In the genomic region with DNA sequence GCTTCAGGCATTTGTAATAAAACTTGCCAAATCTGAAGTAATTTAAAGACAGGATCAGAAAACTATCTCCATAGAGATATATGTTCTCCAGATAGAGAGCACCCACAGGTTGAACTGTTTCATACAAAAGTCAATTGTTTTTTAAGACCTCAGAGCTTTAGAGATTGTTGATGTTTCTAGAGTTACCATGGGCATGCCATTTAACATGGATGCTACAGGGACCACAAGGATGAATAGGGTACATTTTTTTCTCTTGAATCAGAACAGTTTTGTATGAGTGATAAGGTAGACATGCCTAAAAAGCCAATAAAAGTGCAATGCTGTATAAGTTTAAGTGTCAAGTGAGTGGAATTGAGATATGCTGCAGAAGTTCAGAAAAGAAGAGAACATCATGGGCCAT, we compare ENCODE assay signal across 14 cellular contexts.
"Had no signal": no experiment of that assay in that cellular context is flagged by ENCODE, and none has a peak within 500 bp of the region (broad histone marks: within the 10 kb centered on the region; RNA-seq: fewer than 3 reads in every experiment).

No MANE protein-coding gene starts in this region.

- H3K9me3 ChIP-seq: body of pancreas, left ventricle myocardium inferior, stomach, thoracic aorta had no signal

- DNase-seq: activated CD4-positive, alpha-beta memory T cell treated with anti-CD3 and anti-CD28 coated beads, Interleukin-2, amount 10 ng/mL, durations not matched to agents 7 days and 5 days; activated CD8-positive, alpha-beta memory T cell treated with anti-CD3 and anti-CD28 coated beads, Interleukin-2, amount 50 U/mL, for 4 hours; activated naive CD4-positive, alpha-beta T cell; body of pancreas; cerebellar nuclear complex; dermis blood vessel endothelial cell; immature natural killer cell; left ventricle myocardium inferior; mesendoderm; small intestine; stomach; T-helper 9 cell had no signal

- H3K4me3 ChIP-seq: body of pancreas, left ventricle myocardium inferior, stomach, thoracic aorta had no signal

- H3K36me3 ChIP-seq: left ventricle myocardium inferior, stomach, thoracic aorta had no signal

- H3K27ac ChIP-seq: body of pancreas, left ventricle myocardium inferior, stomach, thoracic aorta, VCaP had no signal

- H3K4me1 ChIP-seq: body of pancreas, left ventricle myocardium inferior, stomach had no signal

- H3K27me3 ChIP-seq: body of pancreas, stomach had no signal

- ATAC-seq: body of pancreas had no signal
